1 cellular context compared by ENCODE assay signal in the genomic region with DNA sequence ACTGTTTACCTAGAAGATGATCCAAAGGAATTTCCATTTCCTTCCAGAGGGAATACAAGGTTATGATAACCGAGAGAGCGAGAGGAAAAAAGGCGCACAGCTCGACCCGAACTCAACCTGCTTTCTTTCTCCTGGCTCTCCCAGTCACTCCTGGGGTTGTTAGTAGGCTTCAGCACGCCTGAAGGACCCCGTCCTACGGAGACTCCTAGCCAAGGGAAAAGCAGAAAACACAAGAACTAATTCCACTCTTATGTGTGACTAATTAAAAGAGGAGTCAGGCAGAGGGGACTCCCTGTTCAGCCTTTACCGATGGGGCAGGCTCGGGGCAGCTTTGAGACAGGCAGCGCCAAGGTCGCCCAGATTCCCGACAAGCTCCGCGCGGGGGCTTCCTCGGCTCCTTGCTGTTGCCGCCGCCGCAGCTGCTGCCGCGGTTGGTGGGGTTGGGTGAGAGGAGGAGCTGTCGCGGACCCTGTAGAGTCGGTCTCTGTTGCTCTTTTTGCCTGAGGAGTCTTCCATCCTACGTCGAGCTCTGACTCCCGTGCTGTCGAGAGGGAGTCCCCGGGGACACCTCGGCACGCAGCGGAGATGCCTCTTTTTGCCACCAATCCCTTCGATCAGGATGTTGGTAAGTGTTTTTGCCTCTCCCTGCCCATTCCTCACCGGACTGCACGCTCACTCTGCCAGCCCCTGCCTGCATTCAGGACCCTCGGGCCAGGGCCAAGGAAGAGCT.
TF ChIP-seq lines count a peak whose summit lies in the region.

A gene (plus strand): TSS at position 397 of the 730 bp plus-strand sequence. CDS start 189 bp downstream, at position 586.

TF ChIP-seq in H1, 55 proteins besides CTCF, POLR2A, EP300 and RAD21:
- TF ChIP-seq, protein P1, sequence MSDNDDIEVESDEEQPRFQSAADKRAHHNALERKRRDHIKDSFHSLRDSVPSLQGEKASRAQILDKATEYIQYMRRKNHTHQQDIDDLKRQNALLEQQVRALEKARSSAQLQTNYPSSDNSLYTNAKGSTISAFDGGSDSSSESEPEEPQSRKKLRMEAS (IDR thresholded peaks at IDR 0.05): no peak
- TF ChIP-seq TEAD4 (IDR thresholded peaks at IDR 0.05; ENCODE audit: low read depth, low read length) (no peak), JUN (IDR thresholded peaks at IDR 0.05; ENCODE audit: low read depth, low read length) (no peak), CHD2 (IDR thresholded peaks at IDR 0.05; ENCODE audit: low read length) (no peak), EZH2 (IDR thresholded peaks at IDR 0.05; ENCODE audit: low read depth, low read length, severe bottlenecking) (no peak), RBBP5 (IDR thresholded peaks at IDR 0.05; ENCODE audit: borderline replicate concordance, low read depth, low read length) (0 out of 2 replicates have a peak, but pooled peaks have one; percentile 67), SP1 (IDR thresholded peaks at IDR 0.05; ENCODE audit: low read depth, low read length) (0 out of 2 replicates have a peak, but pooled peaks have one; percentile 5), RFX5 (IDR thresholded peaks at IDR 0.05; ENCODE audit: borderline replicate concordance, low read depth, low read length) (no peak), SIRT6 (IDR thresholded peaks at IDR 0.05; ENCODE audit: low read length) (no peak), SIN3A (conservative IDR thresholded peaks at IDR 0.05 in 1 of 2, IDR thresholded peaks at IDR 0.05 in 1 of 2; ENCODE audit: low read depth in 1 of 2, low read length in 2 of 2) (peak in 1 of 2 experiments; percentile 69; a peak in 2 of 4 replicates), CREB1 (IDR thresholded peaks at IDR 0.05) (peak; percentile 18; the same call in 1 of the 2 replicates), EGR1 (IDR thresholded peaks at IDR 0.05; ENCODE audit: borderline replicate concordance, low read depth, low read length) (no peak), POLR2AphosphoS5 (IDR thresholded peaks at IDR 0.05; ENCODE audit: low read depth, low read length) (peak; percentile 88), HDAC6 (IDR thresholded peaks at IDR 0.05; ENCODE audit: low read depth, low read length) (no peak), TBP (IDR thresholded peaks at IDR 0.05; ENCODE audit: low read depth, low read length) (peak; percentile 69), GABPA (IDR thresholded peaks at IDR 0.05; ENCODE audit: borderline replicate concordance, insufficient read depth, low read length) (no peak), CEBPB (IDR thresholded peaks at IDR 0.05; ENCODE audit: low read depth, low read length) (no peak), SUZ12 (IDR thresholded peaks at IDR 0.05; ENCODE audit: low read length) (no peak), JUND (IDR thresholded peaks at IDR 0.05; ENCODE audit: low read length) (no peak), SIX5 (IDR thresholded peaks at IDR 0.05; ENCODE audit: low read depth, low read length) (no peak), PHF8 (conservative IDR thresholded peaks at IDR 0.05; ENCODE audit: low read depth, low read length) (peak; percentile 80), FOSL1 (IDR thresholded peaks at IDR 0.05; ENCODE audit: insufficient read depth, low read depth, low read length) (no peak), KDM4A (IDR thresholded peaks at IDR 0.05; ENCODE audit: low read depth, low read length, severe bottlenecking) (peak; percentile 51), YY1 (IDR thresholded peaks at IDR 0.05; ENCODE audit: low read depth, low read length) (no peak), BACH1 (IDR thresholded peaks at IDR 0.05; ENCODE audit: low read length) (no peak), KDM1A (IDR thresholded peaks at IDR 0.05; ENCODE audit: borderline replicate concordance, low read length) (no peak), ZNF274 (IDR thresholded peaks at IDR 0.05; ENCODE audit: borderline replicate concordance, extremely low read depth, low read length) (no peak), HDAC2 (IDR thresholded peaks at IDR 0.05; ENCODE audit: borderline replicate concordance in 1 of 2, low read depth in 2 of 2, low read length in 2 of 2) (peak in 1 of 2 experiments; percentile 39; a peak in 1 of 4 replicates), POU5F1 (IDR thresholded peaks at IDR 0.05; ENCODE audit: low read depth, low read length) (no peak), TAF1 (IDR thresholded peaks at IDR 0.05; ENCODE audit: low read depth, low read length) (peak; percentile 92), GTF2F1 (IDR thresholded peaks at IDR 0.05; ENCODE audit: borderline replicate concordance, low read depth, low read length) (0 out of 2 replicates have a peak, but pooled peaks have one; percentile 9), NRF1 (IDR thresholded peaks at IDR 0.05; ENCODE audit: low read depth, low read length) (no peak), ASH2L (IDR thresholded peaks at IDR 0.05; ENCODE audit: low read length) (peak; percentile 74), SRF (IDR thresholded peaks at IDR 0.05; ENCODE audit: low read depth, low read length) (no peak), SP4 (IDR thresholded peaks at IDR 0.05; ENCODE audit: low read length) (peak; percentile 100), BCL11A (IDR thresholded peaks at IDR 0.05; ENCODE audit: low read depth in 2 of 2, low read length in 2 of 2) (no peak), SAP30 (IDR thresholded peaks at IDR 0.05; ENCODE audit: insufficient read depth, insufficient replicate concordance, low read length) (peak; percentile 87), TAF7 (optimal IDR thresholded peaks at IDR 0.05; ENCODE audit: borderline replicate concordance, low read depth, low read length) (peak; percentile 71)
- TF ChIP-seq, protein P2, sequence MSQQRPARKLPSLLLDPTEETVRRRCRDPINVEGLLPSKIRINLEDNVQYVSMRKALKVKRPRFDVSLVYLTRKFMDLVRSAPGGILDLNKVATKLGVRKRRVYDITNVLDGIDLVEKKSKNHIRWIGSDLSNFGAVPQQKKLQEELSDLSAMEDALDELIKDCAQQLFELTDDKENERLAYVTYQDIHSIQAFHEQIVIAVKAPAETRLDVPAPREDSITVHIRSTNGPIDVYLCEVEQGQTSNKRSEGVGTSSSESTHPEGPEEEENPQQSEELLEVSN (IDR thresholded peaks at IDR 0.05): no peak; the same call in 1 of the 2 replicates
- TF ChIP-seq, protein P3, sequence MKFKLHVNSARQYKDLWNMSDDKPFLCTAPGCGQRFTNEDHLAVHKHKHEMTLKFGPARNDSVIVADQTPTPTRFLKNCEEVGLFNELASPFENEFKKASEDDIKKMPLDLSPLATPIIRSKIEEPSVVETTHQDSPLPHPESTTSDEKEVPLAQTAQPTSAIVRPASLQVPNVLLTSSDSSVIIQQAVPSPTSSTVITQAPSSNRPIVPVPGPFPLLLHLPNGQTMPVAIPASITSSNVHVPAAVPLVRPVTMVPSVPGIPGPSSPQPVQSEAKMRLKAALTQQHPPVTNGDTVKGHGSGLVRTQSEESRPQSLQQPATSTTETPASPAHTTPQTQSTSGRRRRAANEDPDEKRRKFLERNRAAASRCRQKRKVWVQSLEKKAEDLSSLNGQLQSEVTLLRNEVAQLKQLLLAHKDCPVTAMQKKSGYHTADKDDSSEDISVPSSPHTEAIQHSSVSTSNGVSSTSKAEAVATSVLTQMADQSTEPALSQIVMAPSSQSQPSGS (IDR thresholded peaks at IDR 0.05; ENCODE audit: low read length): 0 out of 2 replicates have a peak, but pooled peaks have one; percentile 60
- TF ChIP-seq, protein P4, sequence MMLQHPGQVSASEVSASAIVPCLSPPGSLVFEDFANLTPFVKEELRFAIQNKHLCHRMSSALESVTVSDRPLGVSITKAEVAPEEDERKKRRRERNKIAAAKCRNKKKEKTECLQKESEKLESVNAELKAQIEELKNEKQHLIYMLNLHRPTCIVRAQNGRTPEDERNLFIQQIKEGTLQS (IDR thresholded peaks at IDR 0.05; ENCODE audit: insufficient read depth, low read depth, low read length): no peak
- TF ChIP-seq, protein P5, sequence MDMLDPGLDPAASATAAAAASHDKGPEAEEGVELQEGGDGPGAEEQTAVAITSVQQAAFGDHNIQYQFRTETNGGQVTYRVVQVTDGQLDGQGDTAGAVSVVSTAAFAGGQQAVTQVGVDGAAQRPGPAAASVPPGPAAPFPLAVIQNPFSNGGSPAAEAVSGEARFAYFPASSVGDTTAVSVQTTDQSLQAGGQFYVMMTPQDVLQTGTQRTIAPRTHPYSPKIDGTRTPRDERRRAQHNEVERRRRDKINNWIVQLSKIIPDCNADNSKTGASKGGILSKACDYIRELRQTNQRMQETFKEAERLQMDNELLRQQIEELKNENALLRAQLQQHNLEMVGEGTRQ (IDR thresholded peaks at IDR 0.05; ENCODE audit: low read length): no peak
- TF ChIP-seq, protein P6, sequence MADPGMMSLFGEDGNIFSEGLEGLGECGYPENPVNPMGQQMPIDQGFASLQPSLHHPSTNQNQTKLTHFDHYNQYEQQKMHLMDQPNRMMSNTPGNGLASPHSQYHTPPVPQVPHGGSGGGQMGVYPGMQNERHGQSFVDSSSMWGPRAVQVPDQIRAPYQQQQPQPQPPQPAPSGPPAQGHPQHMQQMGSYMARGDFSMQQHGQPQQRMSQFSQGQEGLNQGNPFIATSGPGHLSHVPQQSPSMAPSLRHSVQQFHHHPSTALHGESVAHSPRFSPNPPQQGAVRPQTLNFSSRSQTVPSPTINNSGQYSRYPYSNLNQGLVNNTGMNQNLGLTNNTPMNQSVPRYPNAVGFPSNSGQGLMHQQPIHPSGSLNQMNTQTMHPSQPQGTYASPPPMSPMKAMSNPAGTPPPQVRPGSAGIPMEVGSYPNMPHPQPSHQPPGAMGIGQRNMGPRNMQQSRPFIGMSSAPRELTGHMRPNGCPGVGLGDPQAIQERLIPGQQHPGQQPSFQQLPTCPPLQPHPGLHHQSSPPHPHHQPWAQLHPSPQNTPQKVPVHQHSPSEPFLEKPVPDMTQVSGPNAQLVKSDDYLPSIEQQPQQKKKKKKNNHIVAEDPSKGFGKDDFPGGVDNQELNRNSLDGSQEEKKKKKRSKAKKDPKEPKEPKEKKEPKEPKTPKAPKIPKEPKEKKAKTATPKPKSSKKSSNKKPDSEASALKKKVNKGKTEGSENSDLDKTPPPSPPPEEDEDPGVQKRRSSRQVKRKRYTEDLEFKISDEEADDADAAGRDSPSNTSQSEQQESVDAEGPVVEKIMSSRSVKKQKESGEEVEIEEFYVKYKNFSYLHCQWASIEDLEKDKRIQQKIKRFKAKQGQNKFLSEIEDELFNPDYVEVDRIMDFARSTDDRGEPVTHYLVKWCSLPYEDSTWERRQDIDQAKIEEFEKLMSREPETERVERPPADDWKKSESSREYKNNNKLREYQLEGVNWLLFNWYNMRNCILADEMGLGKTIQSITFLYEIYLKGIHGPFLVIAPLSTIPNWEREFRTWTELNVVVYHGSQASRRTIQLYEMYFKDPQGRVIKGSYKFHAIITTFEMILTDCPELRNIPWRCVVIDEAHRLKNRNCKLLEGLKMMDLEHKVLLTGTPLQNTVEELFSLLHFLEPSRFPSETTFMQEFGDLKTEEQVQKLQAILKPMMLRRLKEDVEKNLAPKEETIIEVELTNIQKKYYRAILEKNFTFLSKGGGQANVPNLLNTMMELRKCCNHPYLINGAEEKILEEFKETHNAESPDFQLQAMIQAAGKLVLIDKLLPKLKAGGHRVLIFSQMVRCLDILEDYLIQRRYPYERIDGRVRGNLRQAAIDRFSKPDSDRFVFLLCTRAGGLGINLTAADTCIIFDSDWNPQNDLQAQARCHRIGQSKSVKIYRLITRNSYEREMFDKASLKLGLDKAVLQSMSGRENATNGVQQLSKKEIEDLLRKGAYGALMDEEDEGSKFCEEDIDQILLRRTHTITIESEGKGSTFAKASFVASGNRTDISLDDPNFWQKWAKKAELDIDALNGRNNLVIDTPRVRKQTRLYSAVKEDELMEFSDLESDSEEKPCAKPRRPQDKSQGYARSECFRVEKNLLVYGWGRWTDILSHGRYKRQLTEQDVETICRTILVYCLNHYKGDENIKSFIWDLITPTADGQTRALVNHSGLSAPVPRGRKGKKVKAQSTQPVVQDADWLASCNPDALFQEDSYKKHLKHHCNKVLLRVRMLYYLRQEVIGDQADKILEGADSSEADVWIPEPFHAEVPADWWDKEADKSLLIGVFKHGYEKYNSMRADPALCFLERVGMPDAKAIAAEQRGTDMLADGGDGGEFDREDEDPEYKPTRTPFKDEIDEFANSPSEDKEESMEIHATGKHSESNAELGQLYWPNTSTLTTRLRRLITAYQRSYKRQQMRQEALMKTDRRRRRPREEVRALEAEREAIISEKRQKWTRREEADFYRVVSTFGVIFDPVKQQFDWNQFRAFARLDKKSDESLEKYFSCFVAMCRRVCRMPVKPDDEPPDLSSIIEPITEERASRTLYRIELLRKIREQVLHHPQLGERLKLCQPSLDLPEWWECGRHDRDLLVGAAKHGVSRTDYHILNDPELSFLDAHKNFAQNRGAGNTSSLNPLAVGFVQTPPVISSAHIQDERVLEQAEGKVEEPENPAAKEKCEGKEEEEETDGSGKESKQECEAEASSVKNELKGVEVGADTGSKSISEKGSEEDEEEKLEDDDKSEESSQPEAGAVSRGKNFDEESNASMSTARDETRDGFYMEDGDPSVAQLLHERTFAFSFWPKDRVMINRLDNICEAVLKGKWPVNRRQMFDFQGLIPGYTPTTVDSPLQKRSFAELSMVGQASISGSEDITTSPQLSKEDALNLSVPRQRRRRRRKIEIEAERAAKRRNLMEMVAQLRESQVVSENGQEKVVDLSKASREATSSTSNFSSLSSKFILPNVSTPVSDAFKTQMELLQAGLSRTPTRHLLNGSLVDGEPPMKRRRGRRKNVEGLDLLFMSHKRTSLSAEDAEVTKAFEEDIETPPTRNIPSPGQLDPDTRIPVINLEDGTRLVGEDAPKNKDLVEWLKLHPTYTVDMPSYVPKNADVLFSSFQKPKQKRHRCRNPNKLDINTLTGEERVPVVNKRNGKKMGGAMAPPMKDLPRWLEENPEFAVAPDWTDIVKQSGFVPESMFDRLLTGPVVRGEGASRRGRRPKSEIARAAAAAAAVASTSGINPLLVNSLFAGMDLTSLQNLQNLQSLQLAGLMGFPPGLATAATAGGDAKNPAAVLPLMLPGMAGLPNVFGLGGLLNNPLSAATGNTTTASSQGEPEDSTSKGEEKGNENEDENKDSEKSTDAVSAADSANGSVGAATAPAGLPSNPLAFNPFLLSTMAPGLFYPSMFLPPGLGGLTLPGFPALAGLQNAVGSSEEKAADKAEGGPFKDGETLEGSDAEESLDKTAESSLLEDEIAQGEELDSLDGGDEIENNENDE (IDR thresholded peaks at IDR 0.05; ENCODE audit: insufficient replicate concordance, low read length): no peak
